Comparison of ENCODE assay signal across 1 cellular context in the genomic region with DNA sequence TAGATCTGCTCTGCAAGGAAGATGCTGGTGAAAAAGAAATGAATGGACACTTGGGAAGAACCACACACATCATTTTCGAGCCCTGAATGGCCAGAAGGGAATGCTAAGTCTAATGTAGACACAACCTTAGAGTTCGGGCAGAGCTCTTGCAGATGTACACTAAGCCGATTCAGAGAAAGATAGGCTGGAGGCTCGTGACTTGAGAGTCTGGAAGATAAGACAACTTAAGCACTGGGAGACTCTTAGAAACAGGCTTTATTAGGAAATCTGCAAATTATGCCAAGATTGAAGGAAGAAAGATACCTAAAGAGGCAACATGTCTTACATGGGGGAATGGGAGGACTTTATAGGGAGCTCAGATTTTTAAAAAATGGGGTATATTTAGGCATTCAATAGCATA.
A peak's percentile ranks its signal among the peaks of the same experiment; 100 is the strongest.
TF ChIP-seq lines count a peak whose summit lies in the region.

No MANE protein-coding gene starts in this region.

TF ChIP-seq in K562, 482 proteins besides CTCF, POLR2A, EP300 and RAD21:
- peak; percentile 41; the same call in 1 of the 2 replicates for TF ChIP-seq BHLHE40 (IDR thresholded peaks at IDR 0.05; ENCODE audit: low read length)
- TF ChIP-seq, protein P1, sequence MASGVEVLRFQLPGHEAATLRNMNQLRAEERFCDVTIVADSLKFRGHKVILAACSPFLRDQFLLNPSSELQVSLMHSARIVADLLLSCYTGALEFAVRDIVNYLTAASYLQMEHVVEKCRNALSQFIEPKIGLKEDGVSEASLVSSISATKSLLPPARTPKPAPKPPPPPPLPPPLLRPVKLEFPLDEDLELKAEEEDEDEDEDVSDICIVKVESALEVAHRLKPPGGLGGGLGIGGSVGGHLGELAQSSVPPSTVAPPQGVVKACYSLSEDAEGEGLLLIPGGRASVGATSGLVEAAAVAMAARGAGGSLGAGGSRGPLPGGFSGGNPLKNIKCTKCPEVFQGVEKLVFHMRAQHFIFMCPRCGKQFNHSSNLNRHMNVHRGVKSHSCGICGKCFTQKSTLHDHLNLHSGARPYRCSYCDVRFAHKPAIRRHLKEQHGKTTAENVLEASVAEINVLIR (CRISPR knock-in tag; IDR thresholded peaks at IDR 0.05): no peak
